11 cellular contexts compared by ENCODE assay signal in genomic region chr2:174332607-174333001, GRCh38. TPM values are rescaled to one million over a fixed set of nuclear protein-coding genes. Genes with fewer than 3 reads are reported as not detected.
DNase-seq lines count a peak whose midpoint lies in the region; ATAC-seq and TF ChIP-seq lines count a peak whose summit lies in the region.
"Had no signal": no experiment of that assay in that cellular context is flagged by ENCODE, and none has a peak within 500 bp of the region (broad histone marks: within the 10 kb centered on the region; RNA-seq: fewer than 3 reads in every experiment).

No MANE protein-coding gene starts in this region.

- no peaks in the 10 kb centered on the region for H3K36me3 ChIP-seq in OCI-LY3 (replicated peaks; ENCODE audit: low read depth, low read length)

- H3K4me2 ChIP-seq in OCI-LY3 (ENCODE audit: low read length) = peak overlapping the region; percentile 95

- H3K9me3 Mint-ChIP-seq in HFFc6 = peaks cover under 1% of the 10 kb centered on the region

- H3K27ac Mint-ChIP-seq in HFFc6 = no peak overlapping the region

- no peaks in the 10 kb centered on the region for H4K20me1 ChIP-seq in OCI-LY3 (ENCODE audit: insufficient read depth, low read length)

- TF ChIP-seq CTCF in AG09319 (IDR thresholded peaks at IDR 0.05; ENCODE audit: low read depth, low read length) (peak; percentile 25), GM13976 (IDR thresholded peaks at IDR 0.05; ENCODE audit: borderline replicate concordance, control extremely low read depth, extremely low read depth, insufficient read depth, missing control alignments) (peak; percentile 2), OCI-LY3 (IDR thresholded peaks at IDR 0.05; ENCODE audit: low read depth, low read length) (peak; percentile 15; the same call in 1 of the 2 replicates), HFFc6 (IDR thresholded peaks at IDR 0.05) (no peak)

- peaks cover under 1% of the 10 kb centered on the region; the same call in 1 of the 2 replicates for H3K36me3 Mint-ChIP-seq in HFFc6 (ENCODE audit: low read depth)

- no peaks in the 10 kb centered on the region for H3K9me3 ChIP-seq in OCI-LY3 (ENCODE audit: insufficient read depth, low read length)
- H3K9me3 ChIP-seq: psoas muscle had no signal

- H3K4me1 Mint-ChIP-seq in HFFc6 (ENCODE audit: low read depth) = peaks cover 13% of the 10 kb centered on the region

- H3K27me3 Mint-ChIP-seq in HFFc6 (ENCODE audit: insufficient read depth) = peaks cover 78% of the 10 kb centered on the region

- no peak for DNase-seq in AG09319 (ENCODE audit: extremely low read depth, low read depth)
- no peak for DNase-seq in GM13976 (ENCODE audit: low spot score)
- DNase-seq in islet precursor cell = peak; percentile 69
- DNase-seq in stimulated activated CD8-positive, alpha-beta memory T cell treated with anti-CD3 and anti-CD28 coated beads, Interleukin-4, amount 100 ng/mL, for 48 hours = no peak
- no peak for DNase-seq in activated gamma-delta T cell treated with Interleukin-2 at 50 U/mL for 16 hours
- no peak for DNase-seq in HFFc6
- DNase-seq: psoas muscle, SHP77 had no signal

- in situ Hi-C loops in GM13976 (cut with MboI; ENCODE audit: low sequenced_read_pairs, unreplicated experiment) = no loop called here

- peak overlapping the region; percentile 83 for H3K4me3 ChIP-seq in OCI-LY3 (ENCODE audit: low read length)
- H3K4me3 ChIP-seq: psoas muscle had no signal

- no peak for ATAC-seq in GM21576 (IDR thresholded peaks at IDR 0.05; ENCODE audit: unreplicated experiment)
- ATAC-seq: psoas muscle had no signal

- no peak overlapping the region for H3K27ac ChIP-seq in OCI-LY3 (ENCODE audit: low read length)
- H3K27ac ChIP-seq: psoas muscle had no signal

- no peak overlapping the region for H3K4me3 Mint-ChIP-seq in HFFc6

- H3K9ac ChIP-seq in OCI-LY3 (ENCODE audit: low read length) = peak overlapping the region; percentile 38

- peak overlapping the region; percentile 79 for H2AFZ ChIP-seq in OCI-LY3 (ENCODE audit: low read depth, low read length)

- H3K4me1 ChIP-seq in OCI-LY3 (ENCODE audit: low read length) = peaks cover 21% of the 10 kb centered on the region

- H3K79me2 ChIP-seq in OCI-LY3 (ENCODE audit: low read length) = no peaks in the 10 kb centered on the region

- peaks cover 43% of the 10 kb centered on the region for H3K27me3 ChIP-seq in OCI-LY3 (ENCODE audit: low read depth, low read length)

RNA-seq across cellular contexts. Expression of gene SP9, which starts 2.1 kb away (rescaled TPM):
- total RNA-seq in HFFc6 (2021; fragmentation: NEBNext Ultra II Directional; extraction: Animal tissue kit (Norgen Biotek cat#: 25700)) = not detected
- total RNA-seq: dermis microvascular lymphatic vessel endothelial cell had no signal
